In genomic region chr1:65958561-65959350, GRCh38 we compare ENCODE assay signal across 8 cellular contexts.
DNase-seq lines count a peak whose midpoint lies in the region; ATAC-seq and TF ChIP-seq lines count a peak whose summit lies in the region.

No MANE protein-coding gene starts in this region.

- H3K4me1 ChIP-seq in NT2/D1 (ENCODE audit: insufficient read depth, insufficient read length) (no peaks in the 10 kb centered on the region), mammary epithelial cell (ENCODE audit: insufficient read depth, low read length) (no peaks in the 10 kb centered on the region), transverse colon (peaks cover 0 to 30% (median 13%) of the 10 kb centered on the region in 4 donors)

- H2AFZ ChIP-seq in mammary epithelial cell (ENCODE audit: low read depth, low read length), result no peak overlapping the region

- dilution Hi-C loops in mammary epithelial cell (cut with HindIII; ENCODE audit: low sequenced_read_pairs), result no loop called here

- H3K4me2 ChIP-seq in mammary epithelial cell (ENCODE audit: insufficient read depth, low read depth, low read length), result no peak overlapping the region

- ATAC-seq in GM18858 (IDR thresholded peaks at IDR 0.05; ENCODE audit: unreplicated experiment) (peak; percentile 79), HG03565 (IDR thresholded peaks at IDR 0.05; ENCODE audit: unreplicated experiment) (peak; percentile 73), left colon (peak; percentile 41), GM19467 (IDR thresholded peaks at IDR 0.05; ENCODE audit: unreplicated experiment) (no peak)

- peak; percentile 48 for DNase-seq in D341Med (ENCODE audit: low spot score)
- DNase-seq in NT2/D1 (ENCODE audit: low read depth, low spot score), result peak; percentile 42
- DNase-seq in mammary epithelial cell, result peak; percentile 31
- no peak for DNase-seq in left colon
- DNase-seq in transverse colon, result no peak

- no peaks in the 10 kb centered on the region for H3K36me3 ChIP-seq in NT2/D1 (ENCODE audit: insufficient read depth, insufficient read length, low read length)
- H3K36me3 ChIP-seq in mammary epithelial cell (ENCODE audit: insufficient read depth, low read length), result no peaks in the 10 kb centered on the region
- no peaks in the 10 kb centered on the region for H3K36me3 ChIP-seq in transverse colon

- WGBS in mammary epithelial cell (ENCODE audit: low coverage, missing lambda C conversion rate), result 62% methylated on average over 12 of the region's 12 CpGs
- WGBS in transverse colon (ENCODE audit: low coverage in 1 of 2), 2 donors, result 41 to 49% methylated on average over 12 of the region's 12 CpGs

- CTCF ChIA-PET in mammary epithelial cell (lab: Charles Lee; ENCODE audit: low non-redundant PET), result interaction anchor here (0.6 kb wide), 1 partner anchor 478 kb away, joined by 3 read pairs; no protein-coding TSS in a partner anchor

- H3K9ac ChIP-seq in NT2/D1 (ENCODE audit: insufficient read length, low read depth) (no peak overlapping the region), mammary epithelial cell (ENCODE audit: insufficient read depth, low read length) (no peak overlapping the region)

- no peak overlapping the region for H3K27ac ChIP-seq in mammary epithelial cell (ENCODE audit: insufficient read depth, low read depth, low read length)
- no peak overlapping the region for H3K27ac ChIP-seq in transverse colon

- H3K9me3 ChIP-seq in NT2/D1 (ENCODE audit: insufficient read depth, low read length), result no peaks in the 10 kb centered on the region
- no peaks in the 10 kb centered on the region for H3K9me3 ChIP-seq in mammary epithelial cell (replicated peaks; ENCODE audit: insufficient read depth, low read length)
- no peaks in the 10 kb centered on the region for H3K9me3 ChIP-seq in transverse colon

- intact Hi-C loops in mammary epithelial cell (cut with micrococcal nuclease) (loop anchor here (1.0 to 10.0 kb wide), 4 partner anchors 284 to 756 kb away; no protein-coding TSS in a partner anchor), left colon (cut with DNase I, micrococcal nuclease) (loop anchor here in 1 of 2 donors (2.0 to 10.0 kb wide), 2 partner anchors 284 to 486 kb away; no protein-coding TSS in a partner anchor), transverse colon (cut with DNase I; ENCODE audit: low total_unique reads) (loop anchor here (2.0 kb wide), 1 partner anchor 286 kb away; no protein-coding TSS in a partner anchor)

- TF ChIP-seq EP300 in transverse colon (IDR thresholded peaks at IDR 0.05; ENCODE audit: low read depth), result no peak

- H3K27me3 ChIP-seq in NT2/D1 (ENCODE audit: insufficient read depth, insufficient read length) (no peaks in the 10 kb centered on the region), mammary epithelial cell (ENCODE audit: insufficient read depth, low read length) (no peaks in the 10 kb centered on the region), transverse colon (no peaks in the 10 kb centered on the region)

- H3K4me3 ChIP-seq in NT2/D1 (ENCODE audit: insufficient read length, low read depth), result no peak overlapping the region
- no peak overlapping the region for H3K4me3 ChIP-seq in mammary epithelial cell (replicated peaks in 1 of 3; ENCODE audit: insufficient read depth in 1 of 3, low read depth in 2 of 3, low read length in 3 of 3)
- H3K4me3 ChIP-seq in transverse colon, result no peak overlapping the region

- BruUV-seq in mammary epithelial cell (replicated peaks; lab: Mats Ljungman, UMichigan), result no TSS peak

- TF ChIP-seq CTCF in mammary epithelial cell (conservative IDR thresholded peaks at IDR 0.05 in 1 of 2, IDR thresholded peaks at IDR 0.05 in 1 of 2; ENCODE audit: extremely low read depth in 1 of 2, insufficient read depth in 1 of 2, low read depth in 1 of 2, low read length in 2 of 2) (peak; percentile 50 to 60), transverse colon (IDR thresholded peaks at IDR 0.05) (peak; percentile 67 to 82 (median 76))

- H4K20me1 ChIP-seq in mammary epithelial cell (ENCODE audit: insufficient read depth, low read length), result no peaks in the 10 kb centered on the region

- in situ Hi-C loops in mammary epithelial cell (cut with MboI; ENCODE audit: low sequenced_read_pairs in 2 of 2), result loop anchor here (10.0 to 25.0 kb wide), 2 partner anchors 286 to 504 kb away; no protein-coding TSS in a partner anchor
- in situ Hi-C loops in transverse colon (cut with MboI; ENCODE audit: low pct_ligation_motif_present in 1 of 4, low pct_unique_long_range_greater_than_20kb in 1 of 4, low sequenced_read_pairs in 3 of 4), result loop anchor here in 3 of 4 donors (10.0 to 25.0 kb wide), 3 partner anchors 496 to 721 kb away; no protein-coding TSS in a partner anchor

- no peaks in the 10 kb centered on the region for H3K79me2 ChIP-seq in mammary epithelial cell (ENCODE audit: insufficient read depth, low read length)

- TF ChIP-seq POLR2A in transverse colon (IDR thresholded peaks at IDR 0.05), result no peak

Comparison
In these comparisons a context has a peak if more than half of its experiments do, and no peak if none do; other contexts are left out.
1. DNase-seq: peak in D341Med (single experiment), NT2/D1 (single experiment) and mammary epithelial cell (single experiment); none in left colon (0 of 2) and transverse colon (single experiment).